In the genomic region with DNA sequence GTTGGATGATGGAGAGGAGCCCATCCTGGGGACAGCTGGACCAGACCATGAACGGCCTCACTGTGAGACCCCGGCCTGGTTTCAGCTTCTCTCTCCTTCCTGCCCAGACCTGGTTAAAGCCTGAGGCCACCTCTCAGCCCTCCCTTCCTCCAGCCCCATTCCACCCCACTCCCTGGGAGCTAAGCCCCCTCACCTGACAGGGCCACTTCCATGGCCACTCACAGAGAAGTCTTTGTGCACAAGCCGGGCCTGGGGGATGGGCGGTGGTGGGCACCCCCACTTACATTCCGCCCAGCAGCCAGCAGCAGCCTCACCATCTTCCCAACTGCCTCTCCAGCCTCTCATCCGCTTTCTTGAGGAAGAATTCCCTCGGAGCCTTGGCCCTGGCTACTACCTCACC, we compare ENCODE assay signal across 18 cellular contexts. TPM values are rescaled to one million over a fixed set of nuclear protein-coding genes. Genes with fewer than 3 reads are reported as not detected.
DNase-seq lines count a peak whose midpoint lies in the region; TF ChIP-seq lines count a peak whose summit lies in the region.
"Had no signal": no experiment of that assay in that cellular context is flagged by ENCODE, and none has a peak within 500 bp of the region (broad histone marks: within the 10 kb centered on the region; RNA-seq: fewer than 3 reads in every experiment).

No MANE protein-coding gene starts in this region.

- no peaks in the 10 kb centered on the region for H3K4me1 Mint-ChIP-seq in chondrocyte (ENCODE audit: low read depth)

- no peaks in the 10 kb centered on the region for H3K9me3 Mint-ChIP-seq in chondrocyte (ENCODE audit: low read depth)
- H3K9me3 Mint-ChIP-seq: CD4-positive, alpha-beta T cell had no signal

- H3K4me1 ChIP-seq in ascending aorta: no peaks in the 10 kb centered on the region
- H3K4me1 ChIP-seq: A549 had no signal

- intact Hi-C loops in ascending aorta (cut with DNase I): no loop called here

- TF ChIP-seq CTCF in chondrocyte (IDR thresholded peaks at IDR 0.05) (no peak), ascending aorta (IDR thresholded peaks at IDR 0.05) (no peak)

- no peaks in the 10 kb centered on the region for H3K9me3 ChIP-seq in ascending aorta
- H3K9me3 ChIP-seq: A549 had no signal

- H3K27me3 ChIP-seq in H7 (ENCODE audit: control insufficient read depth, insufficient read depth, low read length) (peaks cover 1% of the 10 kb centered on the region; the same call in 1 of the 2 replicates), ascending aorta (no peaks in the 10 kb centered on the region)

- H3K36me3 ChIP-seq in H7 (replicated peaks; ENCODE audit: control insufficient read depth, insufficient read depth, low read length) (no peaks in the 10 kb centered on the region), ascending aorta (no peaks in the 10 kb centered on the region)

- peak; percentile 44 for DNase-seq in H7
- DNase-seq in chondrocyte (ENCODE audit: low spot score): peak; percentile 59
- peak; percentile 51 for DNase-seq in globus pallidus (ENCODE audit: low spot score)
- DNase-seq in pons (ENCODE audit: low spot score): peak; percentile 37
- no peak for DNase-seq in ascending aorta (ENCODE audit: low spot score in 2 of 2)
- no peak for DNase-seq in NCI-H1417 (lab: John Stamatoyannopoulos, UW)
- no peak for DNase-seq in erythroblast (lab: John Stamatoyannopoulos, UW)
- no peak for DNase-seq in iPS-NIHi7 (ENCODE audit: extremely low spot score)
- DNase-seq: AML-193; CD4-positive, alpha-beta T cell; DMS153; DMS79; GDM1; GM23248; HCEC 1CT had no signal

- H3K4me3 ChIP-seq in H7 (ENCODE audit: insufficient read depth, low read depth, low read length): no peak overlapping the region
- no peak overlapping the region for H3K4me3 ChIP-seq in ascending aorta
- H3K4me3 ChIP-seq: A549, GM23248 had no signal

- H3K4me3 Mint-ChIP-seq in chondrocyte (ENCODE audit: unreplicated experiment): no peak overlapping the region
- H3K4me3 Mint-ChIP-seq: CD4-positive, alpha-beta T cell had no signal

- no peaks in the 10 kb centered on the region for H3K36me3 Mint-ChIP-seq in chondrocyte (ENCODE audit: low read depth)

- no peak for TF ChIP-seq POLR2A in erythroblast (IDR thresholded peaks at IDR 0.05; ENCODE audit: low read length)

- H3K27ac Mint-ChIP-seq in chondrocyte (ENCODE audit: unreplicated experiment): no peak overlapping the region
- H3K27ac Mint-ChIP-seq: CD4-positive, alpha-beta T cell had no signal

- H3K27ac ChIP-seq in ascending aorta: no peak overlapping the region
- H3K27ac ChIP-seq: 22Rv1, A549, C4-2B, GM23248 had no signal

- H3K27me3 Mint-ChIP-seq in chondrocyte (ENCODE audit: low read depth): peaks cover 76% of the 10 kb centered on the region

RNA-seq across cellular contexts. Expression of a gene that starts 40.4 kb away (rescaled TPM):
- 0.69 and 1.3 TPM in 2 replicates for total RNA-seq in H7 (2014; rRNA removed; shearing (Covaris generic))
- not detected in 3 replicates for total RNA-seq in chondrocyte
- not detected for total RNA-seq in ascending aorta
- total RNA-seq: CD4-positive, alpha-beta T cell; GM23248 had no signal

Comparison
In these comparisons a context has a peak if more than half of its experiments do, and no peak if none do; other contexts are left out.
1. DNase-seq: peak in H7 (single experiment), chondrocyte (single experiment), globus pallidus (single experiment) and pons (single experiment); none in ascending aorta (0 of 2), NCI-H1417 (0 of 3), erythroblast (0 of 2) and iPS-NIHi7 (single experiment).